ENCODE assay signal across 12 cellular contexts in genomic region chr11:93020248-93021088, GRCh38.
A peak's percentile ranks its signal among the peaks of the same experiment; 100 is the strongest.
DNase-seq lines count a peak whose midpoint lies in the region; ATAC-seq and FAIRE-seq lines count a peak whose summit lies in the region.
"Had no signal": no experiment of that assay in that cellular context is flagged by ENCODE, and none has a peak within 500 bp of the region (broad histone marks: within the 10 kb centered on the region; RNA-seq: fewer than 3 reads in every experiment).

No MANE protein-coding gene starts in this region.

- peak overlapping the region; percentile 89 for H2AFZ ChIP-seq in ACC112 (ENCODE audit: low read length, unreplicated experiment)

- H3K36me3 ChIP-seq in ACC112 (ENCODE audit: insufficient read depth, low read length) (no peaks in the 10 kb centered on the region), adipocyte (ENCODE audit: control insufficient read depth, insufficient read depth, low read length, severe bottlenecking) (no peaks in the 10 kb centered on the region)
- H3K36me3 ChIP-seq: BLaER1 treated with 17β-estradiol and CSF1 and Interleukin-3, amounts not matched to agents 10 nM and 100 nM; neutrophil had no signal

- H3K9ac ChIP-seq in adipocyte (ENCODE audit: low read length): no peak overlapping the region
- H3K9ac ChIP-seq: BLaER1 treated with 17β-estradiol and CSF1 and Interleukin-3, amounts not matched to agents 10 nM and 100 nM had no signal

- H3K4me3 ChIP-seq in ACC112 (ENCODE audit: low read depth, low read length): peak overlapping the region; percentile 64
- peak overlapping the region; percentile 33 for H3K4me3 ChIP-seq in adipocyte (ENCODE audit: low read length)
- H3K4me3 ChIP-seq: BLaER1 treated with 17β-estradiol and CSF1 and Interleukin-3, amounts not matched to agents 10 nM and 100 nM had no signal

- peaks cover 5% of the 10 kb centered on the region for H3K9me3 ChIP-seq in adipocyte (ENCODE audit: control insufficient read depth, low read length)
- H3K9me3 ChIP-seq: neutrophil had no signal

- no peaks in the 10 kb centered on the region for H3K79me2 ChIP-seq in ACC112 (ENCODE audit: control insufficient read depth, insufficient read depth, low read length, unreplicated experiment)

- peak; percentile 28 for DNase-seq in HTR-8/SVneo (ENCODE audit: insufficient read length, low spot score)
- peak; percentile 76 for DNase-seq in adipocyte (ENCODE audit: low read depth)
- DNase-seq in islet precursor cell: peak; percentile 63
- DNase-seq in GOT3 (lab: John Stamatoyannopoulos, UW): no peak
- DNase-seq in activated CD4-positive, alpha-beta T cell treated with anti-CD3 and anti-CD28 coated beads for 1 hour: no peak
- DNase-seq: glutamatergic neuron, NCI-H2029 treated with DMSO at 0.1 percent for 48 hours had no signal

- no peaks in the 10 kb centered on the region for H3K27me3 ChIP-seq in ACC112 (ENCODE audit: insufficient read depth, low read length)
- no peaks in the 10 kb centered on the region for H3K27me3 ChIP-seq in adipocyte (replicated peaks; ENCODE audit: control insufficient read depth, insufficient read depth, low read length)
- H3K27me3 ChIP-seq: BLaER1 treated with 17β-estradiol and CSF1 and Interleukin-3, amounts not matched to agents 10 nM and 100 nM; neutrophil had no signal

- peak overlapping the region; percentile 82 for H3K27ac ChIP-seq in ACC112 (ENCODE audit: low read depth, low read length)
- H3K27ac ChIP-seq: BLaER1 treated with 17β-estradiol and CSF1 and Interleukin-3, amounts not matched to agents 10 nM and 100 nM; neutrophil had no signal

- no peak for ATAC-seq in HG02571 (IDR thresholded peaks at IDR 0.05; ENCODE audit: unreplicated experiment)
- no peak for ATAC-seq in HG03045 (IDR thresholded peaks at IDR 0.05; ENCODE audit: unreplicated experiment)

- H3K4me1 ChIP-seq in ACC112 (ENCODE audit: control insufficient read depth, insufficient read depth, low read length, unreplicated experiment): peaks cover 34% of the 10 kb centered on the region
- H3K4me1 ChIP-seq in adipocyte (ENCODE audit: control insufficient read depth, insufficient read depth, low read length): peaks cover 31% of the 10 kb centered on the region

- no peak for FAIRE-seq in HTR-8/SVneo (lab: Jason Lieb, UNC)

Comparison
In these comparisons a context has a peak if more than half of its experiments do, and no peak if none do; other contexts are left out.
1. DNase-seq: peak in HTR-8/SVneo (single experiment), adipocyte (single experiment) and islet precursor cell (single experiment); none in GOT3 (single experiment) and activated CD4-positive, alpha-beta T cell treated with anti-CD3 and anti-CD28 coated beads for 1 hour (single experiment).